14 cellular contexts compared by ENCODE assay signal in the genomic region with DNA sequence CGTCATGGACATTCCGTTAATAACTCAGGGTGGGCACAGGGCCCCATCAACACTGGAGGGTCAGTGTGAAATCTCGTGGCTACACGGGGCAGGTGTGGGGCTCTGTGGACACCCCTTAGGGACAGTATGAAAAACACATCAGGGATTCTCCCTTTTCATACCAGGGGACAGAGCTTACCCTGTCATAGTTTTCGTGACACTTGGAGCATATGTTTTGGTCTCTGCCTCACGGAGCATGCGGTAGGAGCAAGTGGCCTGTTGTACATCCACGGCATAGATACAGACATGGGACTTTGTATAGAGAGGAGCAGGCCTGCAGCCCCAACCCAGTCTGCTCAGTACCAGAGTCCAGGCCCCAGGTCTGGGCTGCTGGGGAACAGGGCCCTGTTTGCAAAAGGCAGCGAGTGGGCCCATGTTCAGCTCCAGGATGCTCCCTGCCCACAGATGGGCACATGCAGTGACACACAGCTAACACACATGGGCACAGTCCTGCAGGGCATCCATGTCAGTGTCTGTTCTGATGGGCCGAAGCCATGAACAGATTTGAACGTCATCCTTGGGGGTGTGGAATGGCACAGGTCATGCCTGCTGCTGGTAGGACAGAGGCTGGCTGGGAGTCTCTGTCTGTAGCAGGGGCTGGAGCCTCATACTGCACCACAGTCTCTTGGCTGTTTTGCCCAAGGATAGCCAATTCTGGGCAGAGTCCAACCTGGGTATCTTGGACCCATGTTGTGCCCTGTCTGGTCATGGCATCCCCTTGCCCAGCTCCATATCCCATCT. TPM values are rescaled to one million over a fixed set of nuclear protein-coding genes. Genes with fewer than 3 reads are reported as not detected.
"Had no signal": no experiment of that assay in that cellular context is flagged by ENCODE, and none has a peak within 500 bp of the region (broad histone marks: within the 10 kb centered on the region; RNA-seq: fewer than 3 reads in every experiment).

No MANE protein-coding gene starts in this region.

RNA-seq across cellular contexts. Expression of gene DEFB131A, which starts 50.2 kb away (rescaled TPM):
- total RNA-seq: activated B cell treated with CpG ODN at 0.5 μM for 24 hours; activated CD4-positive, alpha-beta memory T cell treated with anti-CD3 and anti-CD28 coated beads for 36 hours; activated CD4-positive, alpha-beta memory T cell treated with anti-CD3 and anti-CD28 coated beads, Interleukin-2, amount 10 ng/mL, durations not matched to agents 7 days and 5 days; activated CD4-positive, alpha-beta T cell treated with anti-CD3 and anti-CD28 coated beads for 36 hours; activated CD4-positive, alpha-beta T cell treated with anti-CD3 and anti-CD28 coated beads, Interleukin-2, amount 10 ng/mL, durations not matched to agents 7 days and 5 days; activated CD8-positive, alpha-beta memory T cell treated with anti-CD3 and anti-CD28 coated beads for 36 hours; activated CD8-positive, alpha-beta memory T cell treated with anti-CD3 and anti-CD28 coated beads, Interleukin-2, amount 10 ng/mL, durations not matched to agents 7 days and 5 days; activated CD8-positive, alpha-beta T cell treated with anti-CD3 and anti-CD28 coated beads for 36 hours; activated CD8-positive, alpha-beta T cell treated with anti-CD3 and anti-CD28 coated beads, Interleukin-2, amount 10 ng/mL, durations not matched to agents 7 days and 5 days; T-cell; T-helper 1 cell treated with Interleukin-12 subunit alpha and Interleukin-12 subunit beta and Interleukin-4 antibody, amounts not matched to agents 30 ng/mL and 1 ng/mL, for 36 hours; T-helper 17 cell; T-helper 2 cell treated with Interferon-gamma antibody and Interleukin-4, amounts not matched to agents 100 ng/mL and 5 ng/mL, for 36 hours; WTC11 had no signal
